Comparison of ENCODE assay signal across 9 cellular contexts in genomic region chr2:30686000-30686399, GRCh38.
DNase-seq lines count a peak whose midpoint lies in the region; ATAC-seq and TF ChIP-seq lines count a peak whose summit lies in the region.
"Had no signal": no experiment of that assay in that cellular context is flagged by ENCODE, and none has a peak within 500 bp of the region (broad histone marks: within the 10 kb centered on the region; RNA-seq: fewer than 3 reads in every experiment).

No MANE protein-coding gene starts in this region.

- H3K9ac ChIP-seq in DND-41 (ENCODE audit: low read depth, low read length): no peak overlapping the region

- no peaks in the 10 kb centered on the region for H3K9me3 ChIP-seq in DND-41 (ENCODE audit: insufficient read depth, low read length, severe bottlenecking)
- H3K9me3 ChIP-seq in lung (ENCODE audit: control insufficient read depth in 2 of 2, insufficient read depth in 1 of 2, low read length in 1 of 2): no peaks in the 10 kb centered on the region
- H3K9me3 ChIP-seq: vagina had no signal

- H3K36me3 ChIP-seq in DND-41 (ENCODE audit: insufficient read depth, low read length): no peaks in the 10 kb centered on the region
- H3K36me3 ChIP-seq in lung (ENCODE audit: control insufficient read depth in 2 of 2, insufficient read depth in 2 of 2, low read length in 2 of 2): no peaks in the 10 kb centered on the region
- H3K36me3 ChIP-seq: vagina had no signal

- no peaks in the 10 kb centered on the region for H4K20me1 ChIP-seq in DND-41 (ENCODE audit: insufficient read depth, low read length)

- in situ Hi-C loops in SK-MEL-5 (cut with HindIII; ENCODE audit: low pct_unique_long_range_greater_than_20kb, low sequenced_read_pairs): no loop called here

- no peak overlapping the region for H3K4me2 ChIP-seq in DND-41 (ENCODE audit: insufficient read depth, low read length)

- H3K4me1 ChIP-seq in DND-41 (ENCODE audit: insufficient read depth, low read length) (no peaks in the 10 kb centered on the region), lung (ENCODE audit: control insufficient read depth in 2 of 2, insufficient read depth in 2 of 2, low read length in 2 of 2) (peaks cover 0 to 2% of the 10 kb centered on the region in 2 donors)

- TF ChIP-seq CTCF in DND-41 (IDR thresholded peaks at IDR 0.05; ENCODE audit: borderline replicate concordance, extremely low read depth, low read length, poor library complexity, severe bottlenecking) (peak; percentile 53), lung (IDR thresholded peaks at IDR 0.05; ENCODE audit: control extremely low read depth, extremely low read depth) (no peak)

- no peak overlapping the region for H3K4me3 ChIP-seq in DND-41 (ENCODE audit: low read depth in 1 of 2, low read length in 2 of 2)
- H3K4me3 ChIP-seq in lung: no peak overlapping the region
- H3K4me3 ChIP-seq: vagina had no signal

- peak; percentile 49; the same call in 1 of the 3 replicates for ATAC-seq in DND-41 (ENCODE audit: insufficient read depth, low read depth)
- no peak for ATAC-seq in lung (ENCODE audit: insufficient read depth, low FRiP score)

- H3K27me3 ChIP-seq in DND-41 (ENCODE audit: insufficient read depth, low read length, poor library complexity) (no peaks in the 10 kb centered on the region), lung (ENCODE audit: control insufficient read depth, insufficient read depth) (no peaks in the 10 kb centered on the region)
- H3K27me3 ChIP-seq: vagina had no signal

- no peaks in the 10 kb centered on the region for H3K79me2 ChIP-seq in DND-41 (ENCODE audit: insufficient read depth, low read length)

- H2AFZ ChIP-seq in DND-41 (ENCODE audit: low read depth, low read length): no peak overlapping the region

- DNase-seq in DND-41 (no peak), HuH-7.5 (ENCODE audit: low spot score) (peak; percentile 51), SK-MEL-5 (ENCODE audit: low read depth, low spot score) (peak; percentile 67), lung (ENCODE audit: low spot score) (peak; percentile 28), putamen (ENCODE audit: low spot score) (no peak), NCI-H226 (no peak), T-helper 9 cell (no peak), AG08396 (ENCODE audit: low spot score) (no peak)

- WGBS in lung, 2 donors: 73 to 98% methylated on average over 2 of the region's 2 CpGs

- H3K27ac ChIP-seq in DND-41 (ENCODE audit: low read length) (no peak overlapping the region), lung (ENCODE audit: low read depth in 1 of 2, low read length in 1 of 2) (no peak overlapping the region)
- H3K27ac ChIP-seq: vagina had no signal

Comparison
In these comparisons a context has a peak if more than half of its experiments do, and no peak if none do; other contexts are left out.
1. DNase-seq: peak in HuH-7.5 (single experiment), SK-MEL-5 (single experiment) and lung (single experiment); none in DND-41 (single experiment), putamen (single experiment), NCI-H226 (single experiment), T-helper 9 cell (single experiment) and AG08396 (single experiment).